Comparison of ENCODE assay signal across 1 cellular context in the genomic region with DNA sequence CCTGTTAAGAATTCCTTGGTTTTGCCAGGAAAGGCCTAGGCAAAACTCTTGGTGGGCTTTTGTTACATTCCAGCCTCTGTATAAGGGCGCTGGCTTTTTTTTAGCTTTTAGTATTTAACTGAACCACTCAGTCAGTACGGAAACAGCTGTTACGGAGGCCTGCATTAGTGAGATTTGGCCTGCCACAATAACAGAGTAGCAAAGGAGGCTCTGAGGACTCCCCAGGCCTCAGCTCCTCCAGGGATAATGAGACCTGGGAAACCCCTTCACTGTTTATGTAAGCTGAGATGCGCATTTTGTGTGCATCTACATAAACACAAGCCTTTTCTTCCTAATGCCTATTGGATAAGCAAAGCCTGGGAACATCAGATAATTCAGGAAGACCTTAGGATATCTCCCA.
TF ChIP-seq lines count a peak whose summit lies in the region.

No MANE protein-coding gene starts in this region.

TF ChIP-seq in GM23338, 12 proteins besides CTCF, POLR2A, EP300 and RAD21 (continued from another document):
- TF ChIP-seq, protein P1, sequence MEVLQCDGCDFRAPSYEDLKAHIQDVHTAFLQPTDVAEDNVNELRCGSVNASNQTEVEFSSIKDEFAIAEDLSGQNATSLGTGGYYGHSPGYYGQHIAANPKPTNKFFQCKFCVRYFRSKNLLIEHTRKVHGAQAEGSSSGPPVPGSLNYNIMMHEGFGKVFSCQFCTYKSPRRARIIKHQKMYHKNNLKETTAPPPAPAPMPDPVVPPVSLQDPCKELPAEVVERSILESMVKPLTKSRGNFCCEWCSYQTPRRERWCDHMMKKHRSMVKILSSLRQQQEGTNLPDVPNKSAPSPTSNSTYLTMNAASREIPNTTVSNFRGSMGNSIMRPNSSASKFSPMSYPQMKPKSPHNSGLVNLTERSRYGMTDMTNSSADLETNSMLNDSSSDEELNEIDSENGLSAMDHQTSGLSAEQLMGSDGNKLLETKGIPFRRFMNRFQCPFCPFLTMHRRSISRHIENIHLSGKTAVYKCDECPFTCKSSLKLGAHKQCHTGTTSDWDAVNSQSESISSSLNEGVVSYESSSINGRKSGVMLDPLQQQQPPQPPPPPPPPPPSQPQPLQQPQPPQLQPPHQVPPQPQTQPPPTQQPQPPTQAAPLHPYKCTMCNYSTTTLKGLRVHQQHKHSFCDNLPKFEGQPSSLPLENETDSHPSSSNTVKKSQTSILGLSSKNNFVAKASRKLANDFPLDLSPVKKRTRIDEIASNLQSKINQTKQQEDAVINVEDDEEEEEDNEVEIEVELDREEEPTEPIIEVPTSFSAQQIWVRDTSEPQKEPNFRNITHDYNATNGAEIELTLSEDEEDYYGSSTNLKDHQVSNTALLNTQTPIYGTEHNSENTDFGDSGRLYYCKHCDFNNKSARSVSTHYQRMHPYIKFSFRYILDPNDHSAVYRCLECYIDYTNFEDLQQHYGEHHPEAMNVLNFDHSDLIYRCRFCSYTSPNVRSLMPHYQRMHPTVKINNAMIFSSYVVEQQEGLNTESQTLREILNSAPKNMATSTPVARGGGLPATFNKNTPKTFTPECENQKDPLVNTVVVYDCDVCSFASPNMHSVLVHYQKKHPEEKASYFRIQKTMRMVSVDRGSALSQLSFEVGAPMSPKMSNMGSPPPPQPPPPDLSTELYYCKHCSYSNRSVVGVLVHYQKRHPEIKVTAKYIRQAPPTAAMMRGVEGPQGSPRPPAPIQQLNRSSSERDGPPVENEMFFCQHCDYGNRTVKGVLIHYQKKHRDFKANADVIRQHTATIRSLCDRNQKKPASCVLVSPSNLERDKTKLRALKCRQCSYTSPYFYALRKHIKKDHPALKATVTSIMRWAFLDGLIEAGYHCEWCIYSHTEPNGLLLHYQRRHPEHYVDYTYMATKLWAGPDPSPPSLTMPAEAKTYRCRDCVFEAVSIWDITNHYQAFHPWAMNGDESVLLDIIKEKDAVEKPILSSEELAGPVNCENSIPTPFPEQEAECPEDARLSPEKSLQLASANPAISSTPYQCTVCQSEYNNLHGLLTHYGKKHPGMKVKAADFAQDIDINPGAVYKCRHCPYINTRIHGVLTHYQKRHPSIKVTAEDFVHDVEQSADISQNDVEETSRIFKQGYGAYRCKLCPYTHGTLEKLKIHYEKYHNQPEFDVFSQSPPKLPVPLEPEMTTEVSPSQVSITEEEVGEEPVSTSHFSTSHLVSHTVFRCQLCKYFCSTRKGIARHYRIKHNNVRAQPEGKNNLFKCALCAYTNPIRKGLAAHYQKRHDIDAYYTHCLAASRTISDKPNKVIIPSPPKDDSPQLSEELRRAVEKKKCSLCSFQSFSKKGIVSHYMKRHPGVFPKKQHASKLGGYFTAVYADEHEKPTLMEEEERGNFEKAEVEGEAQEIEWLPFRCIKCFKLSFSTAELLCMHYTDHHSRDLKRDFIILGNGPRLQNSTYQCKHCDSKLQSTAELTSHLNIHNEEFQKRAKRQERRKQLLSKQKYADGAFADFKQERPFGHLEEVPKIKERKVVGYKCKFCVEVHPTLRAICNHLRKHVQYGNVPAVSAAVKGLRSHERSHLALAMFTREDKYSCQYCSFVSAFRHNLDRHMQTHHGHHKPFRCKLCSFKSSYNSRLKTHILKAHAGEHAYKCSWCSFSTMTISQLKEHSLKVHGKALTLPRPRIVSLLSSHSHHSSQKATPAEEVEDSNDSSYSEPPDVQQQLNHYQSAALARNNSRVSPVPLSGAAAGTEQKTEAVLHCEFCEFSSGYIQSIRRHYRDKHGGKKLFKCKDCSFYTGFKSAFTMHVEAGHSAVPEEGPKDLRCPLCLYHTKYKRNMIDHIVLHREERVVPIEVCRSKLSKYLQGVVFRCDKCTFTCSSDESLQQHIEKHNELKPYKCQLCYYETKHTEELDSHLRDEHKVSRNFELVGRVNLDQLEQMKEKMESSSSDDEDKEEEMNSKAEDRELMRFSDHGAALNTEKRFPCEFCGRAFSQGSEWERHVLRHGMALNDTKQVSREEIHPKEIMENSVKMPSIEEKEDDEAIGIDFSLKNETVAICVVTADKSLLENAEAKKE (CRISPR knock-in tag; IDR thresholded peaks at IDR 0.05), result no peak
- TF ChIP-seq EZH2phosphoT487 (IDR thresholded peaks at IDR 0.05; ENCODE audit: unreplicated experiment) (no peak), CREB1 (CRISPR knock-in tag; IDR thresholded peaks at IDR 0.05; ENCODE audit: low read depth) (no peak), JUNB (IDR thresholded peaks at IDR 0.05; ENCODE audit: unreplicated experiment) (no peak), NANOG (IDR thresholded peaks at IDR 0.05; ENCODE audit: borderline replicate concordance) (no peak), POLR2AphosphoS5 (IDR thresholded peaks at IDR 0.05; ENCODE audit: low read depth) (no peak)
- TF ChIP-seq, protein P2, sequence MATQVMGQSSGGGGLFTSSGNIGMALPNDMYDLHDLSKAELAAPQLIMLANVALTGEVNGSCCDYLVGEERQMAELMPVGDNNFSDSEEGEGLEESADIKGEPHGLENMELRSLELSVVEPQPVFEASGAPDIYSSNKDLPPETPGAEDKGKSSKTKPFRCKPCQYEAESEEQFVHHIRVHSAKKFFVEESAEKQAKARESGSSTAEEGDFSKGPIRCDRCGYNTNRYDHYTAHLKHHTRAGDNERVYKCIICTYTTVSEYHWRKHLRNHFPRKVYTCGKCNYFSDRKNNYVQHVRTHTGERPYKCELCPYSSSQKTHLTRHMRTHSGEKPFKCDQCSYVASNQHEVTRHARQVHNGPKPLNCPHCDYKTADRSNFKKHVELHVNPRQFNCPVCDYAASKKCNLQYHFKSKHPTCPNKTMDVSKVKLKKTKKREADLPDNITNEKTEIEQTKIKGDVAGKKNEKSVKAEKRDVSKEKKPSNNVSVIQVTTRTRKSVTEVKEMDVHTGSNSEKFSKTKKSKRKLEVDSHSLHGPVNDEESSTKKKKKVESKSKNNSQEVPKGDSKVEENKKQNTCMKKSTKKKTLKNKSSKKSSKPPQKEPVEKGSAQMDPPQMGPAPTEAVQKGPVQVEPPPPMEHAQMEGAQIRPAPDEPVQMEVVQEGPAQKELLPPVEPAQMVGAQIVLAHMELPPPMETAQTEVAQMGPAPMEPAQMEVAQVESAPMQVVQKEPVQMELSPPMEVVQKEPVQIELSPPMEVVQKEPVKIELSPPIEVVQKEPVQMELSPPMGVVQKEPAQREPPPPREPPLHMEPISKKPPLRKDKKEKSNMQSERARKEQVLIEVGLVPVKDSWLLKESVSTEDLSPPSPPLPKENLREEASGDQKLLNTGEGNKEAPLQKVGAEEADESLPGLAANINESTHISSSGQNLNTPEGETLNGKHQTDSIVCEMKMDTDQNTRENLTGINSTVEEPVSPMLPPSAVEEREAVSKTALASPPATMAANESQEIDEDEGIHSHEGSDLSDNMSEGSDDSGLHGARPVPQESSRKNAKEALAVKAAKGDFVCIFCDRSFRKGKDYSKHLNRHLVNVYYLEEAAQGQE (IDR thresholded peaks at IDR 0.05; ENCODE audit: unreplicated experiment), result no peak
